ENCODE assay signal across 8 cellular contexts in genomic region chr11:45859661-45860140, GRCh38. TPM values are rescaled to one million over a fixed set of nuclear protein-coding genes. Genes with fewer than 3 reads are reported as not detected.
DNase-seq lines count a peak whose midpoint lies in the region; ATAC-seq and TF ChIP-seq lines count a peak whose summit lies in the region.

No MANE protein-coding gene starts in this region.

- ATAC-seq in RWPE2 (ENCODE audit: low read depth) (peak; percentile 65), omental fat pad (ENCODE audit: low FRiP score) (peak; percentile 91), GM21529 (IDR thresholded peaks at IDR 0.05; ENCODE audit: unreplicated experiment) (no peak), GM21423 (IDR thresholded peaks at IDR 0.05; ENCODE audit: unreplicated experiment) (no peak)

- no peaks in the 10 kb centered on the region for H3K27me3 ChIP-seq in RWPE2 (ENCODE audit: insufficient read depth, poor library complexity, severe bottlenecking)

- peaks cover 55% of the 10 kb centered on the region for H3K36me3 ChIP-seq in RWPE2 (ENCODE audit: low read depth)

- H3K4me3 ChIP-seq in RWPE2 (ENCODE audit: severe bottlenecking) (no peak overlapping the region), fibroblast of villous mesenchyme (ENCODE audit: low read depth, low read length) (no peak overlapping the region)

- H3K27ac ChIP-seq in RWPE2 (ENCODE audit: poor library complexity, severe bottlenecking), result no peak overlapping the region

- peak; percentile 78 for DNase-seq in DMS79 (lab: John Stamatoyannopoulos, UW)
- no peak for DNase-seq in RWPE2 (ENCODE audit: low spot score)
- DNase-seq in fibroblast of villous mesenchyme (ENCODE audit: low read depth), result peak; percentile 99
- peak; percentile 72 for DNase-seq in omental fat pad (ENCODE audit: low spot score)
- no peak for DNase-seq in DMS114 treated with DMSO at 0.1 percent for 48 hours (lab: John Stamatoyannopoulos, UW; ENCODE audit: unreplicated experiment)
- no peak for DNase-seq in SK-N-DZ (ENCODE audit: low spot score)

- TF ChIP-seq CTCF in RWPE2 (IDR thresholded peaks at IDR 0.05; ENCODE audit: poor library complexity, severe bottlenecking), result no peak
- TF ChIP-seq CTCF in fibroblast of villous mesenchyme (IDR thresholded peaks at IDR 0.05; ENCODE audit: insufficient read depth, low read depth, low read length), result no peak
- no peak for TF ChIP-seq CTCF in omental fat pad (IDR thresholded peaks at IDR 0.05)

- H3K4me1 ChIP-seq in RWPE2 (ENCODE audit: insufficient read depth, poor library complexity, severe bottlenecking), result no peaks in the 10 kb centered on the region

- H3K9me3 ChIP-seq in RWPE2 (ENCODE audit: severe bottlenecking), result no peaks in the 10 kb centered on the region

RNA-seq across cellular contexts. Expression of gene CRY2, which starts 12.4 kb away (rescaled TPM):
- total RNA-seq in fibroblast of villous mesenchyme, result 14.5 and 14.7 TPM in 2 replicates
- 10 to 100 TPM; 53.1 to 63.4 (median 60.2) TPM for total RNA-seq in omental fat pad
- polyA plus RNA-seq in SK-N-DZ (2014; cell fraction: cytosol; rRNA removed), result 5.7 and 7.4 TPM in 2 replicates
- 13.1 and 17.3 TPM in 2 replicates for polyA plus RNA-seq in SK-N-DZ (2014; cell fraction: nucleus; rRNA removed)

RNA-seq across cellular contexts. Expression of gene MAPK8IP1, which starts 25.8 kb away (rescaled TPM):
- total RNA-seq in fibroblast of villous mesenchyme (6.5 and 6.8 TPM in 2 replicates), omental fat pad (1 to 10 TPM; 3.2 to 7.4 (median 4.3) TPM)
- polyA plus RNA-seq in SK-N-DZ (2014; cell fraction: cytosol; rRNA removed), result 32.5 and 34.1 TPM in 2 replicates
- polyA plus RNA-seq in SK-N-DZ (2014; cell fraction: nucleus; rRNA removed), result 28.6 and 30.1 TPM in 2 replicates

RNA-seq across cellular contexts. Expression of gene FREY1, which starts 47.4 kb away (rescaled TPM):
- total RNA-seq in fibroblast of villous mesenchyme, result 0.43 and 0.64 TPM in 2 replicates
- total RNA-seq in omental fat pad, result 1 to 10 TPM in 1 of 4 donors, not detected in 3; 1.6 TPM
- not detected in 2 replicates for polyA plus RNA-seq in SK-N-DZ (2014; cell fraction: cytosol; rRNA removed)
- 0.60 and 2.4 TPM in 2 replicates for polyA plus RNA-seq in SK-N-DZ (2014; cell fraction: nucleus; rRNA removed)

RNA-seq across cellular contexts. Expression of gene SLC35C1, which starts 54.8 kb away (rescaled TPM):
- total RNA-seq in fibroblast of villous mesenchyme (14.2 and 14.5 TPM in 2 replicates), omental fat pad (100 to 1,000 TPM in 1 of 4 donors, 10 to 100 TPM in 3; 18.6 to 103 (median 73.0) TPM)
- polyA plus RNA-seq in SK-N-DZ (2014; cell fraction: cytosol; rRNA removed), result 2.1 and 2.7 TPM in 2 replicates
- polyA plus RNA-seq in SK-N-DZ (2014; cell fraction: nucleus; rRNA removed), result 1.1 and 2.1 TPM in 2 replicates

RNA-seq across cellular contexts. Expression of gene PEX16, which starts 58.0 kb away (rescaled TPM):
- total RNA-seq in fibroblast of villous mesenchyme (24.6 and 28.3 TPM in 2 replicates), omental fat pad (10 to 100 TPM; 20.1 to 25.0 (median 22.8) TPM)
- polyA plus RNA-seq in SK-N-DZ (2014; cell fraction: cytosol; rRNA removed), result 33.2 and 39.2 TPM in 2 replicates
- polyA plus RNA-seq in SK-N-DZ (2014; cell fraction: nucleus; rRNA removed), result 49.6 and 62.6 TPM in 2 replicates

Comparison
In these comparisons a context has a peak if more than half of its experiments do, and no peak if none do; other contexts are left out.
1. DNase-seq: peak in DMS79 (single experiment), fibroblast of villous mesenchyme (single experiment) and omental fat pad (single experiment); none in RWPE2 (single experiment), DMS114 treated with DMSO at 0.1 percent for 48 hours (single experiment) and SK-N-DZ (single experiment).
2. ATAC-seq: peak in RWPE2 (single experiment) and omental fat pad (single experiment); none in GM21529 (single experiment) and GM21423 (single experiment).